18 cellular contexts compared by ENCODE assay signal in the genomic region with DNA sequence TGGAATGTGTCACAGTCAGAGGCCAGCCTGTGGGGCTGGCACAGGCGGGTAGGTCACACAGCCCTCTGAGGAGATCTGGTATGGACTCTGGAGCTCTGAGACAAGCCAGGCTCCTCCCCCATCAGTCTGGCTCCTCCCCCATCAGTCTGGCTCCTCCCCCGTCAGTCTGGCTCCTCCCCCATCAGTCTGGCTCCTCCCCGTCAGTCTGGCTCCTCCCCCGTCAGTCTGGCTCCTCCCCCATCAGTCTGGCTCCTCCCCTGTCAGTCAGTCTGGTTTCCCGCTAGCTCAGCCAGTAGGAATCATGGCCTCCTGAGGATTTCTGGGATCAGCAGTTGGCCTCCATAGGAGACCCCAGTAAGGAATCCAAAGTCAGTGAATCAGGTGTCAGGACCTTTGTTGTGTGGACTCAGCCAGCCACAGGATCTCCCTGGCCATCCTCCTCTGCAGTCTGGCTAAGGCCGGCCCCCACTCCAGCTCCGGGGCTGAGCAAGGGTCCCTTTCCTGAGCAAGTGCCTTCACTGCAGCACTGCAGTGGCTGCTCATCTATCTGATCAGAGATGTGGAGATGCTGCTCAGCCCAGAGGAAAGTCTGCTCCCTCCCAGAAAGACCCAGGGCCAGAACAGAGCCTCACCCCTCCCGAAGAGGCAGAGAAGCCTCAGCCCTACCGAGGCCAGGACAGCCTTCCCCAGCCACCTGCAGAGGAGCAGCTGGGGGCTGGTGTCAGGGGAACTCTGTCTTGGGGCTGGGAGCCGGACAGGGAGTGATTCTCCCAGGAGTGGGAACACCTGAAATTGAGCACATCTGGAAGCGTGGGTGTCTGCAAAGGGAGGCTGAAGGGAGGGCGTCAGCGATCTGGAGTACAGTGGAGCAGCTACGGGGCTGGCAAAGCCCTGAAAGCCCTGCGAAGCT. TPM values are rescaled to one million over a fixed set of nuclear protein-coding genes. Genes with fewer than 3 reads are reported as not detected.
A peak's percentile ranks its signal among the peaks of the same experiment; 100 is the strongest.
DNase-seq lines count a peak whose midpoint lies in the region; ATAC-seq, FAIRE-seq and TF ChIP-seq lines count a peak whose summit lies in the region.
"Had no signal": no experiment of that assay in that cellular context is flagged by ENCODE, and none has a peak within 500 bp of the region (broad histone marks: within the 10 kb centered on the region; RNA-seq: fewer than 3 reads in every experiment).

No MANE protein-coding gene starts in this region.

- H3K9me3 ChIP-seq in pancreas: no peaks in the 10 kb centered on the region
- H3K9me3 ChIP-seq: right atrium auricular region had no signal

- H2AFZ ChIP-seq in KMS-11 (ENCODE audit: low read depth): peak overlapping the region; percentile 75; the same call in 1 of the 2 replicates

- intact Hi-C loops in activated naive CD4-positive, alpha-beta T cell treated with anti-CD3 and anti-CD28 coated beads for 36 hours (cut with micrococcal nuclease): no loop called here
- intact Hi-C loops in left cardiac atrium (cut with DNase I): no loop called here
- intact Hi-C loops in pancreas (cut with DNase I): no loop called here

- H3K9ac ChIP-seq in KMS-11: no peak overlapping the region

- H4K20me1 ChIP-seq in KMS-11 (ENCODE audit: insufficient read depth): no peaks in the 10 kb centered on the region

- no peaks in the 10 kb centered on the region for H3K36me3 ChIP-seq in KMS-11 (ENCODE audit: insufficient read depth)
- no peaks in the 10 kb centered on the region for H3K36me3 ChIP-seq in pancreas
- H3K36me3 ChIP-seq: right atrium auricular region had no signal

- H3K79me2 ChIP-seq in KMS-11 (ENCODE audit: insufficient read depth, low read depth): no peaks in the 10 kb centered on the region

- peak; percentile 11 for DNase-seq in activated naive CD4-positive, alpha-beta T cell treated with anti-CD3 and anti-CD28 coated beads for 36 hours
- DNase-seq in activated naive CD4-positive, alpha-beta T cell treated with anti-CD3 and anti-CD28 coated beads, Interleukin-2, amount 50 U/mL, for 16 hours: no peak
- peak; percentile 22 for DNase-seq in endothelial cell (ENCODE audit: low spot score)
- DNase-seq in stimulated activated CD8-positive, alpha-beta memory T cell treated with anti-CD3 and anti-CD28 coated beads, Interleukin-4, amount 100 ng/mL, for 48 hours: peak; percentile 35
- no peak for DNase-seq in HFFc6
- no peak for DNase-seq in left cardiac atrium
- no peak for DNase-seq in pancreas
- DNase-seq: DMS79 treated with DMSO at 0.1 percent for 48 hours; naive B cell; SHP77 treated with DMSO at 0.1 percent for 48 hours; stimulated activated CD4-positive, alpha-beta T cell treated with anti-CD3 and anti-CD28 coated beads, Interleukin-4, amount 100 ng/mL, for 4 hours; T1000 had no signal

- TF ChIP-seq CTCF in KMS-11 (conservative IDR thresholded peaks at IDR 0.05; ENCODE audit: low read depth, low read length): no peak
- TF ChIP-seq CTCF in endothelial cell (IDR thresholded peaks at IDR 0.05; ENCODE audit: unreplicated experiment): no peak
- TF ChIP-seq CTCF in HFFc6 (IDR thresholded peaks at IDR 0.05): no peak
- TF ChIP-seq CTCF in pancreas (IDR thresholded peaks at IDR 0.05): no peak

- H3K27me3 Mint-ChIP-seq in activated naive CD4-positive, alpha-beta T cell treated with anti-CD3 and anti-CD28 coated beads for 36 hours (ENCODE audit: low read depth): peaks cover 9% of the 10 kb centered on the region
- H3K27me3 Mint-ChIP-seq in endothelial cell (ENCODE audit: unreplicated experiment): peaks cover 4% of the 10 kb centered on the region
- peaks cover 57% of the 10 kb centered on the region for H3K27me3 Mint-ChIP-seq in HFFc6 (ENCODE audit: insufficient read depth)

- H3K36me3 Mint-ChIP-seq in activated naive CD4-positive, alpha-beta T cell treated with anti-CD3 and anti-CD28 coated beads for 36 hours (ENCODE audit: low read depth): no peaks in the 10 kb centered on the region
- H3K36me3 Mint-ChIP-seq in endothelial cell (ENCODE audit: low read depth, unreplicated experiment) (peaks cover 5% of the 10 kb centered on the region), HFFc6 (ENCODE audit: low read depth) (peaks cover 11% of the 10 kb centered on the region; the same call in 1 of the 2 replicates)
- H3K36me3 Mint-ChIP-seq: IgD-negative memory B cell; naive B cell; stimulated activated memory B cell treated with anti-CD40 and anti-IgM and Interleukin-4, amounts not matched to agents 10 μg/mL and 1 μg/mL and 100 μg/mL, for 72 hours had no signal

- peaks cover 32% of the 10 kb centered on the region for H3K27me3 ChIP-seq in KMS-11 (ENCODE audit: insufficient read depth, low read depth)
- peaks cover 0 to 10% (median 0%) of the 10 kb centered on the region in 4 donors for H3K27me3 ChIP-seq in pancreas
- H3K27me3 ChIP-seq: right atrium auricular region had no signal

- H3K27ac Mint-ChIP-seq in activated naive CD4-positive, alpha-beta T cell treated with anti-CD3 and anti-CD28 coated beads for 36 hours: no peak overlapping the region
- H3K27ac Mint-ChIP-seq in endothelial cell (ENCODE audit: unreplicated experiment) (no peak overlapping the region), HFFc6 (no peak overlapping the region)
- H3K27ac Mint-ChIP-seq: IgD-negative memory B cell; naive B cell; stimulated activated memory B cell treated with anti-CD40 and anti-IgM and Interleukin-4, amounts not matched to agents 10 μg/mL and 1 μg/mL and 100 μg/mL, for 72 hours had no signal

- 65 to 72% methylated on average over 15 of the region's 15 CpGs for WGBS in pancreas, 2 donors

- no peak overlapping the region for H3K4me3 Mint-ChIP-seq in activated naive CD4-positive, alpha-beta T cell treated with anti-CD3 and anti-CD28 coated beads for 36 hours
- H3K4me3 Mint-ChIP-seq in endothelial cell (ENCODE audit: unreplicated experiment) (no peak overlapping the region), HFFc6 (no peak overlapping the region)
- H3K4me3 Mint-ChIP-seq: stimulated activated memory B cell treated with anti-CD40 and anti-IgM and Interleukin-4, amounts not matched to agents 10 μg/mL and 1 μg/mL and 100 μg/mL, for 72 hours had no signal

- peaks cover 9% of the 10 kb centered on the region for H3K4me1 Mint-ChIP-seq in activated naive CD4-positive, alpha-beta T cell treated with anti-CD3 and anti-CD28 coated beads for 36 hours (ENCODE audit: low read depth)
- H3K4me1 Mint-ChIP-seq in endothelial cell (ENCODE audit: unreplicated experiment): peaks cover 36% of the 10 kb centered on the region
- H3K4me1 Mint-ChIP-seq in HFFc6 (ENCODE audit: low read depth): peaks cover 13% of the 10 kb centered on the region; the same call in 1 of the 2 replicates

- ATAC-seq in left cardiac atrium (no peak), pancreas (no peak)
- ATAC-seq: stimulated activated memory B cell treated with anti-CD40 and anti-IgM and Interleukin-4, amounts not matched to agents 10 μg/mL and 1 μg/mL and 100 μg/mL, for 72 hours had no signal

- H3K4me1 ChIP-seq in KMS-11 (ENCODE audit: low read depth, poor library complexity, severe bottlenecking): peaks cover 36% of the 10 kb centered on the region
- no peaks in the 10 kb centered on the region for H3K4me1 ChIP-seq in pancreas
- H3K4me1 ChIP-seq: right atrium auricular region had no signal

- FAIRE-seq in pancreas (lab: Jason Lieb, UNC): no peak

- H3K27ac ChIP-seq in KMS-11 (no peak overlapping the region), pancreas (no peak overlapping the region)
- H3K27ac ChIP-seq: epithelial cell of prostate, right atrium auricular region had no signal

- CTCF ChIA-PET in activated naive CD4-positive, alpha-beta T cell treated with anti-CD3 and anti-CD28 coated beads for 36 hours (lab: Charles Lee): interaction anchor here (0.7 to 1.6 kb wide), 3 partner anchors 16 to 116 kb away, joined by 3 to 4 read pairs (median 3); no protein-coding TSS in a partner anchor

- H3K4me3 ChIP-seq in KMS-11 (IDR thresholded peaks at IDR 0.05; ENCODE audit: insufficient read depth, low read depth, low read length) (no peak overlapping the region), pancreas (no peak overlapping the region)
- H3K4me3 ChIP-seq: right atrium auricular region had no signal

- H3K4me2 ChIP-seq in KMS-11: peak overlapping the region; percentile 95; the same call in 1 of the 2 replicates

- H3K9me3 Mint-ChIP-seq in activated naive CD4-positive, alpha-beta T cell treated with anti-CD3 and anti-CD28 coated beads for 36 hours: no peaks in the 10 kb centered on the region
- H3K9me3 Mint-ChIP-seq in endothelial cell (ENCODE audit: unreplicated experiment): no peaks in the 10 kb centered on the region
- H3K9me3 Mint-ChIP-seq in HFFc6: peaks cover 10% of the 10 kb centered on the region
- H3K9me3 Mint-ChIP-seq: stimulated activated memory B cell treated with anti-CD40 and anti-IgM and Interleukin-4, amounts not matched to agents 10 μg/mL and 1 μg/mL and 100 μg/mL, for 72 hours had no signal

RNA-seq across cellular contexts. Expression of gene IQSEC3, which starts 35.7 kb away (rescaled TPM):
- total RNA-seq in activated naive CD4-positive, alpha-beta T cell treated with anti-CD3 and anti-CD28 coated beads for 36 hours: 1 to 10 TPM in 1 of 2 experiments, under 1 TPM in 1; 0.86 to 1.0 TPM
- total RNA-seq in endothelial cell (ENCODE audit: unreplicated experiment): 13.2 TPM
- not detected for total RNA-seq in HFFc6 (2021; fragmentation: NEBNext Ultra II Directional; extraction: Animal tissue kit (Norgen Biotek cat#: 25700))
- 1 to 10 TPM; 1.4 to 4.0 TPM for total RNA-seq in left cardiac atrium
- 1 to 10 TPM in 3 of 6 donors, under 1 TPM in 3; 0.16 to 1.6 (median 0.99) TPM for total RNA-seq in pancreas
- 10 to 100 TPM in 1 of 2 donors, 1 to 10 TPM in 1; 1.9 to 10.1 TPM for polyA plus RNA-seq in pancreas
- total RNA-seq: chondrocyte had no signal
- polyA plus RNA-seq: IgD-negative memory B cell had no signal

Comparison
In these comparisons a context has a peak if more than half of its experiments do, and no peak if none do; other contexts are left out.
1. DNase-seq: peak in activated naive CD4-positive, alpha-beta T cell treated with anti-CD3 and anti-CD28 coated beads for 36 hours (single experiment), endothelial cell (single experiment) and stimulated activated CD8-positive, alpha-beta memory T cell treated with anti-CD3 and anti-CD28 coated beads, Interleukin-4, amount 100 ng/mL, for 48 hours (single experiment); none in activated naive CD4-positive, alpha-beta T cell treated with anti-CD3 and anti-CD28 coated beads, Interleukin-2, amount 50 U/mL, for 16 hours (single experiment), HFFc6 (single experiment), left cardiac atrium (single experiment) and pancreas (0 of 6).